8 cellular contexts compared by ENCODE assay signal in genomic region chr1:16913616-16913865, GRCh38. TPM values are rescaled to one million over a fixed set of nuclear protein-coding genes. Genes with fewer than 3 reads are reported as not detected.
DNase-seq lines count a peak whose midpoint lies in the region; TF ChIP-seq lines count a peak whose summit lies in the region.

No MANE protein-coding gene starts in this region.

- no peak for DNase-seq in CD14-positive monocyte (ENCODE audit: low spot score)
- no peak for DNase-seq in effector memory CD4-positive, alpha-beta T cell
- DNase-seq in neuronal stem cell (ENCODE audit: low spot score) = no peak
- no peak for DNase-seq in nucleus accumbens (lab: John Stamatoyannopoulos, UW)
- DNase-seq in HK-2 (ENCODE audit: unreplicated experiment) = no peak
- no peak for DNase-seq in GM10248 (ENCODE audit: extremely low spot score)
- no peak for DNase-seq in NCI-H187 treated with DMSO at 0.1 percent for 48 hours (lab: John Stamatoyannopoulos, UW)

- peak overlapping the region in 6 of 7 donors; percentile 64 to 90 (median 88) for H3K27ac Mint-ChIP-seq in CD14-positive monocyte

- peaks cover 0 to 2% (median 0%) of the 10 kb centered on the region in 7 donors for H3K9me3 Mint-ChIP-seq in CD14-positive monocyte

- H2AFZ ChIP-seq in Loucy (ENCODE audit: low read length) (peak overlapping the region; percentile 90), neuronal stem cell (ENCODE audit: low read length) (peak overlapping the region; percentile 93)

- peaks cover 2% of the 10 kb centered on the region for H3K79me1 ChIP-seq in neuronal stem cell (ENCODE audit: low read depth, low read length)

- no peak overlapping the region for H2BK12ac ChIP-seq in neuronal stem cell (ENCODE audit: low read length)

- H2BK120ac ChIP-seq in neuronal stem cell (ENCODE audit: low read depth, low read length) = no peak overlapping the region

- no peak overlapping the region for H2BK5ac ChIP-seq in neuronal stem cell (ENCODE audit: low read length)

- no peak overlapping the region for H2BK15ac ChIP-seq in neuronal stem cell (ENCODE audit: low read length)

- H3K9me3 ChIP-seq in Loucy (ENCODE audit: insufficient read depth, low read depth, low read length) = no peaks in the 10 kb centered on the region
- no peaks in the 10 kb centered on the region for H3K9me3 ChIP-seq in effector memory CD4-positive, alpha-beta T cell (ENCODE audit: control insufficient read depth, low read length)
- H3K9me3 ChIP-seq in neuronal stem cell (replicated peaks in 1 of 2; ENCODE audit: control insufficient read depth in 2 of 2, insufficient read depth in 1 of 2, low read depth in 1 of 2, low read length in 2 of 2) = no peaks in the 10 kb centered on the region

- WGBS in neuronal stem cell (ENCODE audit: extremely low coverage in 2 of 2, insufficient read length in 2 of 2, insufficient replicate concordance in 1 of 2), 2 donors = no CpG with 5 or more reads among the region's 19 CpGs

- H2AK5ac ChIP-seq in neuronal stem cell (ENCODE audit: low read depth, low read length) = no peak overlapping the region

- no peak overlapping the region for H4K91ac ChIP-seq in neuronal stem cell (ENCODE audit: low read depth, low read length, poor library complexity)

- peak overlapping the region; percentile 78 for H3K9ac ChIP-seq in Loucy (ENCODE audit: low read depth, low read length, poor library complexity, severe bottlenecking)
- H3K9ac ChIP-seq in neuronal stem cell (ENCODE audit: low read depth, low read length, poor library complexity) = peak overlapping the region; percentile 46

- H3K4me2 ChIP-seq in Loucy (ENCODE audit: low read depth, low read length, poor library complexity, severe bottlenecking) = peak overlapping the region; percentile 96
- H3K4me2 ChIP-seq in neuronal stem cell (ENCODE audit: insufficient read depth, low read length, poor library complexity, severe bottlenecking) = peak overlapping the region; percentile 68

- no peak overlapping the region for H3K14ac ChIP-seq in neuronal stem cell (ENCODE audit: low read length)

- H3K4me1 ChIP-seq in Loucy (ENCODE audit: insufficient read depth, low read length, poor library complexity, severe bottlenecking) (peaks cover 15% of the 10 kb centered on the region), neuronal stem cell (ENCODE audit: control insufficient read depth in 2 of 2, insufficient read depth in 1 of 2, low read depth in 1 of 2, low read length in 2 of 2) (peaks cover 5 to 6% of the 10 kb centered on the region in 2 donors)
- H3K4me1 ChIP-seq in effector memory CD4-positive, alpha-beta T cell (ENCODE audit: control insufficient read depth, insufficient read depth, low read length, poor library complexity, severe bottlenecking) = peaks cover 7% of the 10 kb centered on the region

- peaks cover 5 to 15% (median 14%) of the 10 kb centered on the region in 3 donors for H3K27me3 Mint-ChIP-seq in CD14-positive monocyte (ENCODE audit: low read depth in 3 of 3)

- peaks cover 37% of the 10 kb centered on the region for H3K4me1 Mint-ChIP-seq in CD14-positive monocyte

- no peak overlapping the region for H4K8ac ChIP-seq in neuronal stem cell (ENCODE audit: low read depth, low read length)

- H3K18ac ChIP-seq in neuronal stem cell (ENCODE audit: low read length) = peak overlapping the region; percentile 20

- TF ChIP-seq CTCF in CD14-positive monocyte (IDR thresholded peaks at IDR 0.05) (no peak), Loucy (conservative IDR thresholded peaks at IDR 0.05; ENCODE audit: low read length) (no peak), GM10248 (IDR thresholded peaks at IDR 0.05; ENCODE audit: control extremely low read depth, extremely low read depth, low read depth, missing control alignments) (no peak)

- no peaks in the 10 kb centered on the region for H4K20me1 ChIP-seq in Loucy (ENCODE audit: insufficient read depth, low read length, poor library complexity, severe bottlenecking)

- intact Hi-C loops in CD14-positive monocyte (cut with micrococcal nuclease) = no loop called here

- no peaks in the 10 kb centered on the region for H3K36me3 ChIP-seq in Loucy (ENCODE audit: insufficient read depth, low read length)
- no peaks in the 10 kb centered on the region for H3K36me3 ChIP-seq in effector memory CD4-positive, alpha-beta T cell (ENCODE audit: control insufficient read depth, insufficient read depth, low read length)
- no peaks in the 10 kb centered on the region for H3K36me3 ChIP-seq in neuronal stem cell (replicated peaks in 1 of 2; ENCODE audit: control insufficient read depth in 2 of 2, insufficient read depth in 2 of 2, low read length in 2 of 2)

- H3K79me2 ChIP-seq in Loucy (ENCODE audit: insufficient read depth, low read length) = no peaks in the 10 kb centered on the region

- H3K27ac ChIP-seq in effector memory CD4-positive, alpha-beta T cell (ENCODE audit: insufficient read depth, low read length, poor library complexity, severe bottlenecking) = peak overlapping the region; percentile 35
- H3K27ac ChIP-seq in neuronal stem cell (replicated peaks; ENCODE audit: low read length) = peak overlapping the region; percentile 45

- H3K36me3 Mint-ChIP-seq in CD14-positive monocyte = no peaks in the 10 kb centered on the region

- H3K23ac ChIP-seq in neuronal stem cell (ENCODE audit: low read depth, low read length, poor library complexity) = no peak overlapping the region

- CTCF ChIA-PET in GM10248 (lab: Yijun Ruan, JAX) = no interaction called here

- H3K4me3 Mint-ChIP-seq in CD14-positive monocyte = peak overlapping the region; percentile 76 to 85

- peak overlapping the region; percentile 86 for H3K4me3 ChIP-seq in Loucy (ENCODE audit: low read length, poor library complexity, severe bottlenecking)
- peak overlapping the region; percentile 54 for H3K4me3 ChIP-seq in effector memory CD4-positive, alpha-beta T cell (ENCODE audit: insufficient read depth, low read depth, low read length, poor library complexity, severe bottlenecking)
- H3K4me3 ChIP-seq in neuronal stem cell (ENCODE audit: low read length in 2 of 2) = peak overlapping the region; percentile 62 to 68

- peaks cover 3% of the 10 kb centered on the region; the same call in 1 of the 2 replicates for H3F3A ChIP-seq in Loucy (ENCODE audit: low read depth)

- no peaks in the 10 kb centered on the region for H3K9me2 ChIP-seq in Loucy (replicated peaks; ENCODE audit: low read depth, low read length)

- POLR2A ChIA-PET in GM10248 (lab: Yijun Ruan, JAX) = no interaction called here

- H3K27me3 ChIP-seq in Loucy (ENCODE audit: insufficient read depth, low read length, poor library complexity, severe bottlenecking) (no peaks in the 10 kb centered on the region), neuronal stem cell (ENCODE audit: control insufficient read depth in 3 of 3, insufficient read depth in 3 of 3, low read depth in 1 of 3, low read length in 3 of 3) (no peaks in the 10 kb centered on the region)
- H3K27me3 ChIP-seq in effector memory CD4-positive, alpha-beta T cell (replicated peaks; ENCODE audit: control insufficient read depth, insufficient read depth, low read length, poor library complexity, severe bottlenecking) = no peaks in the 10 kb centered on the region

- H3K4ac ChIP-seq in neuronal stem cell (ENCODE audit: low read length) = no peak overlapping the region

RNA-seq across cellular contexts. Expression of gene CROCC, which starts 8.2 kb away (rescaled TPM):
- polyA plus RNA-seq in CD14-positive monocyte = under 1 TPM; 0.21 to 0.69 TPM
- 26.8 TPM for polyA plus RNA-seq in neuronal stem cell (2013, experiment 1 of 2)
- polyA plus RNA-seq in neuronal stem cell (2013, experiment 2 of 2) = 24.4 TPM

RNA-seq across cellular contexts. Expression of gene RNU1-2, which starts 17.8 kb away (rescaled TPM):
- not detected for polyA plus RNA-seq in CD14-positive monocyte
- 14.3 TPM for polyA plus RNA-seq in neuronal stem cell (2013, experiment 1 of 2)
- polyA plus RNA-seq in neuronal stem cell (2013, experiment 2 of 2) = 15.9 TPM
